9 cellular contexts compared by ENCODE assay signal in the genomic region with DNA sequence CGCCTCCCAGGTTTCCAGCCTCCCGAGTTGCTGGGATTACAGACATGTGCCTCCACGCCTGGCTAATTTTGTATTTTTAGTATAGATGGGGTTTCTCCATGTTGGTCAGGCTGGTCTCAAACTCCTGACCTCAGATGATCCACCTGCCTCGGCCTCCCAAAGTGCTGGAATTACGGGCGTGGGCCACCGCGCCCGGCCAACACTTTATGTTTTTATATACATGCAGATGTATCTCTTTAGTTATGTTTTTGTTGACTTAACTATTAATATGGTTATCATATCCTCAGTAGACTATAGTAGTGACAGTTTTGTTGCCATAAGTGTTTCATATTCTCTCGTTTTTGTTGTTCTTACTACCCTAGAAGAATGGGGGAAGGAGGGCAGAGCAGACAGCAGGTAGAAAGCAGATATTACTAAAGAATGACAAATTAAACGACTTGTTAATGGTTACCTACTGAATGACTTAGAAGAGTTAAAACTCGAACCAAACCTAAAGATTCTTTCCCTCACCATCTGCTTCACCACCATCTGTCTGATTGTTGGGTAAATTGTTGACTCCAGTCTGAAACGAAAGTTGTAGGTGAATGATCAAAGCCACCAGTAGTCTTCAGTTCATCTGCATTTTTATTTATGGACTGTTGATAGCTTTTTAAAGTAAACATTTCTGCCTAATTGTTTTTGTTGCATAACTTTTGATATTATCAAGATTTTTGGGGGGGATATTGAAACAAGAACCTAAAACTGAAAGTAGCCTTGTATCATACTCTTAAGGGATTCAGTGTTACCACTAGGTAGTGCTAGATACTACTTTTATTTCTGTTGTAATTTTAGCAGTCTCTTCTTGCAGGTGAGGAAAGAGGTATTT.
DNase-seq lines count a peak whose midpoint lies in the region; ATAC-seq, FAIRE-seq and TF ChIP-seq lines count a peak whose summit lies in the region.
"Had no signal": no experiment of that assay in that cellular context is flagged by ENCODE, and none has a peak within 500 bp of the region (broad histone marks: within the 10 kb centered on the region; RNA-seq: fewer than 3 reads in every experiment).

No MANE protein-coding gene starts in this region.

- no peak overlapping the region for H3K9ac ChIP-seq in kidney (ENCODE audit: low read length in 2 of 2)

- DNase-seq in COLO829 (ENCODE audit: low spot score) = peak; percentile 18
- DNase-seq in NCI-H1105 (lab: John Stamatoyannopoulos, UW) = peak; percentile 27
- DNase-seq in activated naive CD8-positive, alpha-beta T cell treated with anti-CD3 and anti-CD28 coated beads, Interleukin-2, amount 10 ng/mL, durations not matched to agents 7 days and 5 days = no peak
- peak; percentile 22 for DNase-seq in kidney
- DNase-seq in vagina (ENCODE audit: extremely low spot score in 2 of 2) = no peak
- DNase-seq in putamen (ENCODE audit: low spot score) = no peak

- H3K4me1 ChIP-seq in kidney (ENCODE audit: control insufficient read depth in 1 of 2, insufficient read depth in 1 of 2, low read depth in 1 of 2, low read length in 2 of 2) (no peaks in the 10 kb centered on the region), vagina (no peaks in the 10 kb centered on the region)

- no peaks in the 10 kb centered on the region for H3K9me3 ChIP-seq in kidney (ENCODE audit: control insufficient read depth in 1 of 2, low read length in 2 of 2)
- no peaks in the 10 kb centered on the region for H3K9me3 ChIP-seq in vagina
- H3K9me3 ChIP-seq: SJSA1 had no signal

- POLR2A ChIA-PET in activated naive CD8-positive, alpha-beta T cell treated with anti-CD3 and anti-CD28 coated beads, Interleukin-2, amount 10 ng/mL, durations not matched to agents 7 days and 5 days (lab: Charles Lee) = no interaction called here

- peaks cover 16% of the 10 kb centered on the region for H3K36me3 Mint-ChIP-seq in activated naive CD8-positive, alpha-beta T cell treated with anti-CD3 and anti-CD28 coated beads, Interleukin-2, amount 10 ng/mL, durations not matched to agents 7 days and 5 days

- H3K27me3 ChIP-seq in vagina = no peaks in the 10 kb centered on the region
- H3K27me3 ChIP-seq: SJSA1 had no signal

- H3K27ac ChIP-seq in kidney (ENCODE audit: low read depth in 2 of 2, low read length in 2 of 2) (no peak overlapping the region), vagina (peak overlapping the region; percentile 31)
- H3K27ac ChIP-seq: SJSA1 had no signal

- no peak overlapping the region for H3K4me3 ChIP-seq in kidney (ENCODE audit: low read length in 2 of 2)
- no peak overlapping the region for H3K4me3 ChIP-seq in vagina
- H3K4me3 ChIP-seq: SJSA1 had no signal

- H3K4me3 Mint-ChIP-seq in activated naive CD8-positive, alpha-beta T cell treated with anti-CD3 and anti-CD28 coated beads, Interleukin-2, amount 10 ng/mL, durations not matched to agents 7 days and 5 days = peak overlapping the region; percentile 56

- intact Hi-C loops in kidney (cut with DNase I) (no loop called here), vagina (cut with DNase I) (no loop called here)

- ATAC-seq in GM19395 (IDR thresholded peaks at IDR 0.05; ENCODE audit: unreplicated experiment) (peak; percentile 57), GM18870 (IDR thresholded peaks at IDR 0.05; ENCODE audit: unreplicated experiment) (no peak)
- ATAC-seq in activated naive CD8-positive, alpha-beta T cell treated with anti-CD3 and anti-CD28 coated beads, Interleukin-2, amount 10 ng/mL, durations not matched to agents 7 days and 5 days (ENCODE audit: low read depth) = peak; percentile 78

- H3K36me3 ChIP-seq in kidney (ENCODE audit: control insufficient read depth in 1 of 2, insufficient read depth in 2 of 2, low read length in 2 of 2) = peaks cover 7 to 15% of the 10 kb centered on the region in 2 donors
- H3K36me3 ChIP-seq in vagina = peaks cover 0 to 49% of the 10 kb centered on the region in 2 donors

- no peaks in the 10 kb centered on the region for H3K9me3 Mint-ChIP-seq in activated naive CD8-positive, alpha-beta T cell treated with anti-CD3 and anti-CD28 coated beads, Interleukin-2, amount 10 ng/mL, durations not matched to agents 7 days and 5 days

- TF ChIP-seq CTCF in kidney (IDR thresholded peaks at IDR 0.05; ENCODE audit: borderline replicate concordance, extremely low read depth, insufficient read depth) = peak; percentile 24
- peak in 2 of 3 experiments; percentile 30 for TF ChIP-seq CTCF in vagina (IDR thresholded peaks at IDR 0.05)

- no peaks in the 10 kb centered on the region for H3K27me3 Mint-ChIP-seq in activated naive CD8-positive, alpha-beta T cell treated with anti-CD3 and anti-CD28 coated beads, Interleukin-2, amount 10 ng/mL, durations not matched to agents 7 days and 5 days

- TF ChIP-seq POLR2A in vagina (IDR thresholded peaks at IDR 0.05) = no peak

- no peak for FAIRE-seq in kidney (lab: Jason Lieb, UNC)

- peak overlapping the region; percentile 69 for H3K27ac Mint-ChIP-seq in activated naive CD8-positive, alpha-beta T cell treated with anti-CD3 and anti-CD28 coated beads, Interleukin-2, amount 10 ng/mL, durations not matched to agents 7 days and 5 days

- peaks cover 8% of the 10 kb centered on the region for H3K4me1 Mint-ChIP-seq in activated naive CD8-positive, alpha-beta T cell treated with anti-CD3 and anti-CD28 coated beads, Interleukin-2, amount 10 ng/mL, durations not matched to agents 7 days and 5 days

Comparison
In these comparisons a context has a peak if more than half of its experiments do, and no peak if none do; other contexts are left out.
1. DNase-seq: peak in COLO829 (single experiment), NCI-H1105 (single experiment) and kidney (single experiment); none in activated naive CD8-positive, alpha-beta T cell treated with anti-CD3 and anti-CD28 coated beads, Interleukin-2, amount 10 ng/mL, durations not matched to agents 7 days and 5 days (single experiment), vagina (0 of 2) and putamen (single experiment).